ENCODE assay signal across 2 cellular contexts in the genomic region with DNA sequence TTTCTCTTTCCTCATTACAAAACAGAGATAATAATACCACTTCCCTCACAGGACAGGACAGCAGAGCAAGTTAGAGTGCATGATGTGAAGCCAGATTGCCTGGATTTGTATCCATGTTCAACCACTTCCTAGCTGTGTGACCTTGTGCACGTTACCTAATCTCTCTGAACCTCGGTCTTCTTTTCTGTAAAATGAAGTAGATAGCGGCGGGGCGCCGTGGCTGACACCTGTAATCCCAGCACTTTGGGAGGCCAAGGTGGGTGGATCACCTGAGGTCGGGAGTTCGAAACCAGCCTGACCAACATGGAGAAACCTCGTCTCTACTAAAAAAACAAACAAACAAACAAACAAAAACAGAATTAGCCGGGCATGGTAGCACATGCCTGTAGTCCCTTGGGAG. TPM values are rescaled to one million over a fixed set of nuclear protein-coding genes. Genes with fewer than 3 reads are reported as not detected.
"Had no signal": no experiment of that assay in that cellular context is flagged by ENCODE, and none has a peak within 500 bp of the region (broad histone marks: within the 10 kb centered on the region; RNA-seq: fewer than 3 reads in every experiment).

No MANE protein-coding gene starts in this region.

RNA-seq across cellular contexts. Expression of a gene that starts 10.7 kb away (rescaled TPM):
- total RNA-seq: RPMI7951, SJSA1 had no signal
